ENCODE assay signal across 13 cellular contexts in the genomic region with DNA sequence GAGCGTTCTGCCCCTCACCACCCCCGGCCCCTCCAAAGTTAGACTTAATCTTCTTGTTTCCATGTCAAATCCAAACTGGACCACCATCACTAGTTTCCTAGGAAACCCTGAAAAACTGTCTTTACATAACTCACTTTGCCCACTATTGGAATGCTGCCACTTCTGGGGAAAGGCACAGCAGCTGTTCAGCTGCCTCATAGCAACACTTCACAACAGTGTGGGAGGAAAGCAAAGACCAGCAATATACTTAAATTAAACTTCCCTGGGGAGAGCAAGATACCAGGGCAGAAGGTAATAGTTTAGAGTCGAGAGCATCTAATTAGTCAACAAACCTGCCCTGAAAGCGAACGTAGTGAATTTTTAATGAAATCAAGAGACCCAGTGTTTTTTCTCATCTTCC.
DNase-seq lines count a peak whose midpoint lies in the region; ATAC-seq and TF ChIP-seq lines count a peak whose summit lies in the region.
"Had no signal": no experiment of that assay in that cellular context is flagged by ENCODE, and none has a peak within 500 bp of the region (broad histone marks: within the 10 kb centered on the region; RNA-seq: fewer than 3 reads in every experiment).

No MANE protein-coding gene starts in this region.

- H3K27me3 ChIP-seq in left lung: no peaks in the 10 kb centered on the region

- peaks cover 0 to 12% of the 10 kb centered on the region in 2 donors for H3K4me1 ChIP-seq in left lung

- peak overlapping the region; percentile 6 for H3K4me3 Mint-ChIP-seq in natural killer cell
- H3K4me3 Mint-ChIP-seq in natural killer cell treated with Interleukin-12 subunit alpha and Interleukin-12 subunit beta and Interleukin-15 and Interleukin-18, amount 100 ng/mL, for 72 hours: no peak overlapping the region
- H3K4me3 Mint-ChIP-seq: activated CD8-positive, alpha-beta memory T cell treated with anti-CD3 and anti-CD28 coated beads, Interleukin-2, amount 10 ng/mL, durations not matched to agents 7 days and 5 days; B cell had no signal

- no peak for ATAC-seq in natural killer cell
- ATAC-seq in natural killer cell treated with Interleukin-12 subunit alpha and Interleukin-12 subunit beta and Interleukin-15 and Interleukin-18, amount 100 ng/mL, for 72 hours: no peak
- peak; percentile 19 for ATAC-seq in left lung
- no peak for ATAC-seq in HG02798 (IDR thresholded peaks at IDR 0.05; ENCODE audit: poor library complexity, unreplicated experiment)
- ATAC-seq in activated CD4-positive, CD25-positive, alpha-beta regulatory T cell treated with anti-CD3 and anti-CD28 coated beads, Interleukin-2, amount 50 U/mL, for 24 hours: no peak
- no peak for ATAC-seq in GM21619 (IDR thresholded peaks at IDR 0.05; ENCODE audit: unreplicated experiment)
- no peak for ATAC-seq in HG03025 (IDR thresholded peaks at IDR 0.05; ENCODE audit: low FRiP score, unreplicated experiment)
- ATAC-seq: activated CD8-positive, alpha-beta memory T cell treated with anti-CD3 and anti-CD28 coated beads, Interleukin-2, amount 10 ng/mL, durations not matched to agents 7 days and 5 days had no signal

- no peak overlapping the region for H3K4me3 ChIP-seq in left lung
- H3K4me3 ChIP-seq: coronary artery had no signal

- no peaks in the 10 kb centered on the region for H3K9me3 ChIP-seq in left lung

- no peak overlapping the region for H3K27ac Mint-ChIP-seq in natural killer cell
- H3K27ac Mint-ChIP-seq in natural killer cell treated with Interleukin-12 subunit alpha and Interleukin-12 subunit beta and Interleukin-15 and Interleukin-18, amount 100 ng/mL, for 72 hours: no peak overlapping the region
- H3K27ac Mint-ChIP-seq: activated CD8-positive, alpha-beta memory T cell treated with anti-CD3 and anti-CD28 coated beads, Interleukin-2, amount 10 ng/mL, durations not matched to agents 7 days and 5 days; B cell had no signal

- TF ChIP-seq CTCF in natural killer cell (IDR thresholded peaks at IDR 0.05): no peak
- TF ChIP-seq CTCF in left lung (IDR thresholded peaks at IDR 0.05): no peak

- H3K9me3 Mint-ChIP-seq in natural killer cell: peaks cover 3 to 7% of the 10 kb centered on the region in 2 donors
- peaks cover 2% of the 10 kb centered on the region for H3K9me3 Mint-ChIP-seq in natural killer cell treated with Interleukin-12 subunit alpha and Interleukin-12 subunit beta and Interleukin-15 and Interleukin-18, amount 100 ng/mL, for 72 hours

- H3K36me3 ChIP-seq in left lung: no peaks in the 10 kb centered on the region

- H3K27ac ChIP-seq in left lung: no peak overlapping the region
- H3K27ac ChIP-seq: coronary artery had no signal

- intact Hi-C loops in natural killer cell (cut with micrococcal nuclease): no loop called here
- intact Hi-C loops in left lung (cut with DNase I): no loop called here

- DNase-seq in natural killer cell (no peak), anterior cingulate cortex (lab: John Stamatoyannopoulos, UW) (peak in 39 of 58 donors; percentile 2 to 62 (median 22)), left lung (no peak)
- no peak for DNase-seq in natural killer cell treated with Interleukin-12 subunit alpha and Interleukin-12 subunit beta and Interleukin-15 and Interleukin-18, amount 100 ng/mL, for 72 hours (ENCODE audit: low spot score)
- DNase-seq: activated CD8-positive, alpha-beta memory T cell treated with anti-CD3 and anti-CD28 coated beads, Interleukin-2, amount 10 ng/mL, durations not matched to agents 7 days and 5 days; activated naive CD4-positive, alpha-beta T cell treated with anti-CD3 and anti-CD28 coated beads, Interleukin-2, amount 50 U/mL, for 16 hours; stimulated activated naive CD4-positive, alpha-beta T cell treated with Interleukin-2 at 50 U/mL for 16 hours had no signal

- H3K27me3 Mint-ChIP-seq in natural killer cell (ENCODE audit: low read depth in 2 of 2): no peaks in the 10 kb centered on the region
- H3K27me3 Mint-ChIP-seq in natural killer cell treated with Interleukin-12 subunit alpha and Interleukin-12 subunit beta and Interleukin-15 and Interleukin-18, amount 100 ng/mL, for 72 hours: no peaks in the 10 kb centered on the region
- H3K27me3 Mint-ChIP-seq: activated CD8-positive, alpha-beta memory T cell treated with anti-CD3 and anti-CD28 coated beads, Interleukin-2, amount 10 ng/mL, durations not matched to agents 7 days and 5 days; B cell had no signal

- H3K4me1 Mint-ChIP-seq in natural killer cell: peaks cover 0 to 8% of the 10 kb centered on the region in 2 donors
- peaks cover 0 to 3% of the 10 kb centered on the region in 2 donors for H3K4me1 Mint-ChIP-seq in natural killer cell treated with Interleukin-12 subunit alpha and Interleukin-12 subunit beta and Interleukin-15 and Interleukin-18, amount 100 ng/mL, for 72 hours (ENCODE audit: low read depth in 2 of 2)
- H3K4me1 Mint-ChIP-seq: activated CD8-positive, alpha-beta memory T cell treated with anti-CD3 and anti-CD28 coated beads, Interleukin-2, amount 10 ng/mL, durations not matched to agents 7 days and 5 days had no signal

- no peaks in the 10 kb centered on the region for H3K36me3 Mint-ChIP-seq in natural killer cell
- no peaks in the 10 kb centered on the region for H3K36me3 Mint-ChIP-seq in natural killer cell treated with Interleukin-12 subunit alpha and Interleukin-12 subunit beta and Interleukin-15 and Interleukin-18, amount 100 ng/mL, for 72 hours
- H3K36me3 Mint-ChIP-seq: activated CD8-positive, alpha-beta memory T cell treated with anti-CD3 and anti-CD28 coated beads, Interleukin-2, amount 10 ng/mL, durations not matched to agents 7 days and 5 days had no signal

Comparison
In these comparisons a context has a peak if more than half of its experiments do, and no peak if none do; other contexts are left out.
1. DNase-seq: peak in anterior cingulate cortex (39 of 58); none in natural killer cell (single experiment), natural killer cell treated with Interleukin-12 subunit alpha and Interleukin-12 subunit beta and Interleukin-15 and Interleukin-18, amount 100 ng/mL, for 72 hours (single experiment) and left lung (0 of 2).